In the genomic region with DNA sequence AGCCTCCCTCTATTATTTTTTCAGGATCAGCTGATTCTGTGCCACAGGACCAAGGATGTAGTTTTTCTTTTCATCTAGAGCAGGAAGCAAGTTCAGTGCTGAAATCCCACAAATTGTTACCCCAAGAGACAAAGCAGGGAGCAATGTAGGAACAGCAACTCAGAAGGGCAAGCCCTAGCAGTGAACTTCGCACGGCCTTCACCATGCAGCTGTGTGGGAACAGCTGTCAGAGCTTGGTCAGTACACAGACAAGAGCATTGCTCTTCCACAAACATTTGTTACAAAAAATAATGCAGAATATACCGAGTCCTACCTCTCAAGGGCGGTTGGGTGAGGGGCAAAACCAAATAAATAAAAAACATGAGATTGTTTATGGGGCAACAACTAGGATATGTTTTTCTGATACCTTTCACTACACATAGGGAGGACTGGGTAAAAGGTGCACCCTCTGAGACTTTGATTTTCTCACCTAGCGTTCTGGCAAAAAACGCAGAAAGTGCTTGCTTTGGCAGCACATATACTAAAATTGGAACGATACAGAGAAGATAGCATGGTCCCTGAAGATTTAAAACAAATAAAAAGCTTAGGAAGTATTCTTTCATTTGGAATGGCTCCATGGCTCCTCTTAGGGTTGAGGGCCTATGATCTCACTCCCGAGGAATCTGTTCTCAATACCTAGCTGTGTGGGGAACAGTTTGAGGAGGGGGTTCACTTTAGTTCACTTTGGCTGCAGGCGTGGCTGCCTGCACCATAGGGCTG, we compare ENCODE assay signal across 20 cellular contexts. TPM values are rescaled to one million over a fixed set of nuclear protein-coding genes. Genes with fewer than 3 reads are reported as not detected.
DNase-seq lines count a peak whose midpoint lies in the region; ATAC-seq and TF ChIP-seq lines count a peak whose summit lies in the region.
"Had no signal": no experiment of that assay in that cellular context is flagged by ENCODE, and none has a peak within 500 bp of the region (broad histone marks: within the 10 kb centered on the region; RNA-seq: fewer than 3 reads in every experiment).

No MANE protein-coding gene starts in this region.

- H3K4me3 ChIP-seq in breast epithelium (no peak overlapping the region), mammary epithelial cell (replicated peaks in 1 of 3; ENCODE audit: insufficient read depth in 1 of 3, low read depth in 2 of 3, low read length in 3 of 3) (no peak overlapping the region), upper lobe of right lung (no peak overlapping the region)
- H3K4me3 ChIP-seq: BLaER1 treated with 17β-estradiol and CSF1 and Interleukin-3, amounts not matched to agents 10 nM and 100 nM; cardiac muscle cell had no signal

- H3K4me3 Mint-ChIP-seq in endothelial cell (ENCODE audit: unreplicated experiment) (no peak overlapping the region), mesothelial cell of epicardium (no peak overlapping the region)
- H3K4me3 Mint-ChIP-seq: activated CD8-positive, alpha-beta T cell treated with anti-CD3 and anti-CD28 coated beads, Interleukin-2, amount 10 ng/mL, durations not matched to agents 7 days and 5 days; activated T-cell treated with anti-CD3 and anti-CD28 coated beads, Interleukin-2, amount 50 U/mL, for 72 hours; effector memory CD8-positive, alpha-beta T cell; naive B cell; stimulated activated naive B cell treated with anti-CD40 and anti-IgM and Interleukin-4, amounts not matched to agents 10 μg/mL and 1 μg/mL and 100 μg/mL, for 72 hours had no signal

- H3K9me3 Mint-ChIP-seq in endothelial cell (ENCODE audit: unreplicated experiment) (no peaks in the 10 kb centered on the region), mesothelial cell of epicardium (no peaks in the 10 kb centered on the region)
- H3K9me3 Mint-ChIP-seq: activated naive CD4-positive, alpha-beta T cell treated with anti-CD3 and anti-CD28 coated beads, Interleukin-2, amount 50 U/mL, for 72 hours; activated T-cell treated with anti-CD3 and anti-CD28 coated beads, Interleukin-2, amount 50 U/mL, for 72 hours; effector memory CD8-positive, alpha-beta T cell; naive B cell; stimulated activated naive B cell treated with anti-CD40 and anti-IgM and Interleukin-4, amounts not matched to agents 10 μg/mL and 1 μg/mL and 100 μg/mL, for 72 hours had no signal

- in situ Hi-C loops in mammary epithelial cell (cut with MboI; ENCODE audit: low sequenced_read_pairs in 2 of 2): no loop called here

- H3K79me2 ChIP-seq in mammary epithelial cell (ENCODE audit: insufficient read depth, low read length): no peaks in the 10 kb centered on the region

- dilution Hi-C loops in mammary epithelial cell (cut with HindIII; ENCODE audit: low sequenced_read_pairs): loop anchor here (5.0 kb wide), 1 partner anchor 75 kb away; no protein-coding TSS in a partner anchor

- H3K36me3 Mint-ChIP-seq in endothelial cell (ENCODE audit: low read depth, unreplicated experiment): peaks cover 21% of the 10 kb centered on the region
- H3K36me3 Mint-ChIP-seq in mesothelial cell of epicardium: peaks cover 28% of the 10 kb centered on the region
- H3K36me3 Mint-ChIP-seq: activated naive CD4-positive, alpha-beta T cell treated with anti-CD3 and anti-CD28 coated beads, Interleukin-2, amount 50 U/mL, for 72 hours had no signal

- H3K4me1 Mint-ChIP-seq in endothelial cell (ENCODE audit: unreplicated experiment) (peaks cover 16% of the 10 kb centered on the region), mesothelial cell of epicardium (peaks cover 11% of the 10 kb centered on the region)

- TF ChIP-seq CTCF in breast epithelium (IDR thresholded peaks at IDR 0.05): no peak
- no peak for TF ChIP-seq CTCF in mammary epithelial cell (conservative IDR thresholded peaks at IDR 0.05 in 1 of 2, IDR thresholded peaks at IDR 0.05 in 1 of 2; ENCODE audit: extremely low read depth in 1 of 2, insufficient read depth in 1 of 2, low read depth in 1 of 2, low read length in 2 of 2)
- TF ChIP-seq CTCF in endothelial cell (IDR thresholded peaks at IDR 0.05; ENCODE audit: unreplicated experiment): no peak
- no peak for TF ChIP-seq CTCF in mesothelial cell of epicardium (IDR thresholded peaks at IDR 0.05; ENCODE audit: unreplicated experiment)
- no peak for TF ChIP-seq CTCF in upper lobe of right lung (IDR thresholded peaks at IDR 0.05)

- no peak overlapping the region for H2AFZ ChIP-seq in mammary epithelial cell (ENCODE audit: low read depth, low read length)

- H3K27ac Mint-ChIP-seq in endothelial cell (ENCODE audit: unreplicated experiment): peak overlapping the region; percentile 44
- peak overlapping the region; percentile 64 for H3K27ac Mint-ChIP-seq in mesothelial cell of epicardium
- H3K27ac Mint-ChIP-seq: activated CD8-positive, alpha-beta T cell treated with anti-CD3 and anti-CD28 coated beads, Interleukin-2, amount 10 ng/mL, durations not matched to agents 7 days and 5 days; activated T-cell treated with anti-CD3 and anti-CD28 coated beads, Interleukin-2, amount 50 U/mL, for 72 hours; naive B cell; stimulated activated naive B cell treated with anti-CD40 and anti-IgM and Interleukin-4, amounts not matched to agents 10 μg/mL and 1 μg/mL and 100 μg/mL, for 72 hours had no signal

- no peaks in the 10 kb centered on the region for H3K9me3 ChIP-seq in breast epithelium
- no peaks in the 10 kb centered on the region for H3K9me3 ChIP-seq in mammary epithelial cell (replicated peaks; ENCODE audit: insufficient read depth, low read length)
- no peaks in the 10 kb centered on the region for H3K9me3 ChIP-seq in upper lobe of right lung
- H3K9me3 ChIP-seq: BLaER1 treated with 17β-estradiol and CSF1 and Interleukin-3, amounts not matched to agents 10 nM and 100 nM had no signal

- no peak for TF ChIP-seq POLR2A in breast epithelium (IDR thresholded peaks at IDR 0.05)

- WGBS in mammary epithelial cell (ENCODE audit: low coverage, missing lambda C conversion rate): 54% methylated on average over 9 of the region's 9 CpGs

- H3K27me3 Mint-ChIP-seq in endothelial cell (ENCODE audit: unreplicated experiment) (peaks cover 1% of the 10 kb centered on the region), mesothelial cell of epicardium (ENCODE audit: low read depth) (no peaks in the 10 kb centered on the region)
- H3K27me3 Mint-ChIP-seq: effector memory CD8-positive, alpha-beta T cell; naive B cell; stimulated activated naive B cell treated with anti-CD40 and anti-IgM and Interleukin-4, amounts not matched to agents 10 μg/mL and 1 μg/mL and 100 μg/mL, for 72 hours had no signal

- BruUV-seq in mammary epithelial cell (replicated peaks; lab: Mats Ljungman, UMichigan): no TSS peak

- H3K36me3 ChIP-seq in breast epithelium (no peaks in the 10 kb centered on the region), mammary epithelial cell (ENCODE audit: insufficient read depth, low read length) (no peaks in the 10 kb centered on the region), upper lobe of right lung (peaks cover 53% of the 10 kb centered on the region)

- H4K20me1 ChIP-seq in mammary epithelial cell (ENCODE audit: insufficient read depth, low read length): no peaks in the 10 kb centered on the region

- intact Hi-C loops in breast epithelium (cut with DNase I; ENCODE audit: low total_unique reads): no loop called here
- intact Hi-C loops in mammary epithelial cell (cut with micrococcal nuclease): no loop called here
- intact Hi-C loops in upper lobe of right lung (cut with DNase I): no loop called here

- DNase-seq in breast epithelium (ENCODE audit: low spot score in 2 of 2) (no peak), mammary epithelial cell (no peak), endothelial cell (ENCODE audit: low spot score) (no peak), mesothelial cell of epicardium (ENCODE audit: low spot score in 2 of 2, unreplicated experiment in 2 of 2) (no peak), upper lobe of right lung (no peak), KG1 (lab: John Stamatoyannopoulos, UW) (no peak), NCI-H82 (lab: John Stamatoyannopoulos, UW) (no peak)
- DNase-seq in activated CD4-positive, CD25-positive, alpha-beta regulatory T cell (lab: John Stamatoyannopoulos, UW): no peak
- DNase-seq: activated CD8-positive, alpha-beta T cell treated with anti-CD3 and anti-CD28 coated beads, Interleukin-2, amount 10 ng/mL, durations not matched to agents 7 days and 5 days; activated T-cell treated with anti-CD3 and anti-CD28 coated beads, Interleukin-2, amount 50 U/mL, for 72 hours; effector memory CD8-positive, alpha-beta T cell; Karpas-422; naive B cell; NCI-H1417 treated with DMSO at 0.1 percent for 48 hours; NK-92 treated with Interleukin-12 subunit alpha and Interleukin-12 subunit beta, amount 100 ng/mL, for 24 hours; stimulated activated naive B cell treated with anti-CD40 and anti-IgM and Interleukin-4, amounts not matched to agents 10 μg/mL and 1 μg/mL and 100 μg/mL, for 72 hours had no signal

- no peak overlapping the region for H3K4me2 ChIP-seq in mammary epithelial cell (ENCODE audit: insufficient read depth, low read depth, low read length)
- H3K4me2 ChIP-seq: BLaER1 treated with 17β-estradiol and CSF1 and Interleukin-3, amounts not matched to agents 10 nM and 100 nM had no signal

- CTCF ChIA-PET in mammary epithelial cell (lab: Charles Lee; ENCODE audit: low non-redundant PET): no interaction called here

- peaks cover 0 to 4% of the 10 kb centered on the region in 2 donors for H3K4me1 ChIP-seq in breast epithelium
- peaks cover 17% of the 10 kb centered on the region for H3K4me1 ChIP-seq in mammary epithelial cell (ENCODE audit: insufficient read depth, low read length)
- peaks cover 24% of the 10 kb centered on the region for H3K4me1 ChIP-seq in upper lobe of right lung

- H3K27ac ChIP-seq in breast epithelium: peak overlapping the region; percentile 20 to 54
- H3K27ac ChIP-seq in mammary epithelial cell (ENCODE audit: insufficient read depth, low read depth, low read length): no peak overlapping the region
- H3K27ac ChIP-seq in upper lobe of right lung: peak overlapping the region; percentile 42
- H3K27ac ChIP-seq: BLaER1 treated with 17β-estradiol and CSF1 and Interleukin-3, amounts not matched to agents 10 nM and 100 nM; cardiac muscle cell had no signal

- H3K9ac ChIP-seq in mammary epithelial cell (ENCODE audit: insufficient read depth, low read length): no peak overlapping the region
- H3K9ac ChIP-seq: BLaER1 treated with 17β-estradiol and CSF1 and Interleukin-3, amounts not matched to agents 10 nM and 100 nM had no signal

- no peaks in the 10 kb centered on the region for H3K27me3 ChIP-seq in breast epithelium
- H3K27me3 ChIP-seq in mammary epithelial cell (ENCODE audit: insufficient read depth, low read length): no peaks in the 10 kb centered on the region
- H3K27me3 ChIP-seq in upper lobe of right lung: no peaks in the 10 kb centered on the region
- H3K27me3 ChIP-seq: BLaER1 treated with 17β-estradiol and CSF1 and Interleukin-3, amounts not matched to agents 10 nM and 100 nM; cardiac muscle cell had no signal

- peak; percentile 85 for ATAC-seq in upper lobe of right lung
- ATAC-seq: activated CD8-positive, alpha-beta T cell treated with anti-CD3 and anti-CD28 coated beads, Interleukin-2, amount 10 ng/mL, durations not matched to agents 7 days and 5 days; activated naive CD4-positive, alpha-beta T cell treated with anti-CD3 and anti-CD28 coated beads, Interleukin-2, amount 50 U/mL, for 72 hours; activated T-cell treated with anti-CD3 and anti-CD28 coated beads, Interleukin-2, amount 50 U/mL, for 72 hours; effector memory CD8-positive, alpha-beta T cell had no signal

RNA-seq across cellular contexts. Expression of gene ANGPTL7, which starts 37.1 kb away (rescaled TPM):
- total RNA-seq in breast epithelium (10 to 100 TPM in 2 of 3 donors, 1 to 10 TPM in 1; 6.6 to 30.3 (median 20.0) TPM), mammary epithelial cell (1 to 10 TPM in 1 of 2 donors, not detected in 1; 2.3 TPM), endothelial cell (ENCODE audit: unreplicated experiment) (not detected), mesothelial cell of epicardium (not detected in 3 replicates), upper lobe of right lung (1.1 TPM)
- polyA plus RNA-seq in mammary epithelial cell: not detected
- not detected for polyA minus RNA-seq in mammary epithelial cell
- total RNA-seq: activated CD8-positive, alpha-beta T cell treated with anti-CD3 and anti-CD28 coated beads, Interleukin-2, amount 10 ng/mL, durations not matched to agents 7 days and 5 days; activated naive CD4-positive, alpha-beta T cell treated with anti-CD3 and anti-CD28 coated beads, Interleukin-2, amount 50 U/mL, for 72 hours; activated T-cell treated with anti-CD3 and anti-CD28 coated beads, Interleukin-2, amount 50 U/mL, for 72 hours; cardiac muscle cell; T-helper 1 cell treated with Interleukin-12 subunit alpha and Interleukin-12 subunit beta and Interleukin-4 antibody, amounts not matched to agents 30 ng/mL and 1 ng/mL, for 36 hours had no signal
- polyA plus RNA-seq: cardiac muscle cell had no signal

RNA-seq across cellular contexts. Expression of gene EXOSC10, which starts 52.4 kb away (rescaled TPM):
- total RNA-seq in breast epithelium (10 to 100 TPM; 57.9 to 97.6 (median 77.7) TPM), mammary epithelial cell (10 to 100 TPM; 62.0 to 66.6 TPM), endothelial cell (ENCODE audit: unreplicated experiment) (80.6 TPM), mesothelial cell of epicardium (68.1 to 76.9 TPM (median 73.7 TPM) in 3 replicates), upper lobe of right lung (50.9 TPM)
- 72.4 TPM for polyA plus RNA-seq in mammary epithelial cell
- polyA minus RNA-seq in mammary epithelial cell: 43.9 TPM
